ENCODE assay signal across 1 cellular context in the genomic region with DNA sequence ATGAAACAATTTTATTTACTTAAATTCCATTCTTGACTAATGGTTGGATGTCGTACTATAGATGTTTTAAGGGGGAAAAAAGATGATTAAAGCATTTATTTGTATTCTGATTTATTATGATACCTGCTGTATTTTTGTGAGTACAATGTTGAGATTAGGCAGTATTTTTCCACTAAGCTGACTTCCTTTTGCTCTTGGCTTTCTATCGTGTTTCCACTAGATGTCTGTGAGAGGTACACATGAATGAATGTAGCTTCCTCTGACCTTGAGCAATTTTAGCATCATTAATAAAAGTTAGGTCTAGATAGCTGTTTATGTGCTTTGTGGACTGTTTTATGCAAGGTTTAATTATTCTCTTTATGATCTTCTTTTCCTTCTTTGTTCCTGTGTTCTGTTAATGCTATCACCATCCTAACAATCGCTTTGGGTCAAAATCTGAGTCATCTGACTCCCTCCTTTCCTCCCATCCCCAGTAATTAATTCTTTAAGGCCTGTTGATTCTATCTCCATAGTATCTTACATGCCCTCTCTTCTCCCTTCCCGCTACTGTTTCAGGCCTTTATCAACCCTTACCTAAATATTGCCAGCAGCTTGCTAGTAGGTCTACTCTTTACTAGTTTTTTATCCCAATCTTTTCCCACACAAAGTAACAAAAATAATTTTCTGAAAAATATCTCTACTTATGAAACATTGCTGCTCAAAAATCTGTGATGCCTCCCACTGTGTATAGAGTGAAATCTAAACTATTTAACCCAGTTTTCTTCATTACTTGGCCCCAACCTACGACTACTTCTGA.
TF ChIP-seq lines count a peak whose summit lies in the region.

No MANE protein-coding gene starts in this region.

TF ChIP-seq in K562, 482 proteins besides CTCF, POLR2A, EP300 and RAD21 (continued from another document and continues in another):
- TF ChIP-seq BRD9 (IDR thresholded peaks at IDR 0.05; ENCODE audit: low read depth, partially characterized antibody) (peak; percentile 10), RFX5 (IDR thresholded peaks at IDR 0.05; ENCODE audit: low read depth, low read length) (no peak), ZNF75A (CRISPR knock-in tag; IDR thresholded peaks at IDR 0.05) (0 out of 2 replicates have a peak, but pooled peaks have one; percentile 11), ELF1 (tag; IDR thresholded peaks at IDR 0.05) (no peak), NUFIP1 (IDR thresholded peaks at IDR 0.05; ENCODE audit: partially characterized antibody) (no peak), SOX6 (IDR thresholded peaks at IDR 0.05) (peak; percentile 79), KDM4B (IDR thresholded peaks at IDR 0.05; ENCODE audit: borderline replicate concordance in 2 of 2, low read depth in 1 of 2) (no peak), NR2F6 (CRISPR knock-in tag; IDR thresholded peaks at IDR 0.05) (no peak), ZBED1 (IDR thresholded peaks at IDR 0.05) (no peak), ZNF140 (CRISPR knock-in tag; IDR thresholded peaks at IDR 0.05) (no peak), CHD4 (IDR thresholded peaks at IDR 0.05; ENCODE audit: insufficient read depth, insufficient replicate concordance, low read depth, low read length, poor library complexity, severe bottlenecking) (no peak), SRSF3 (IDR thresholded peaks at IDR 0.05; ENCODE audit: insufficient read depth, low read length) (no peak), NFIC (IDR thresholded peaks at IDR 0.05) (no peak), RBFOX2 (IDR thresholded peaks at IDR 0.05; ENCODE audit: low read depth, low read length) (no peak), ZNF436 (CRISPR knock-in tag; IDR thresholded peaks at IDR 0.05) (no peak), ZNF316 (IDR thresholded peaks at IDR 0.05) (0 out of 2 replicates have a peak, but pooled peaks have one; percentile 26), ZNF780A (CRISPR knock-in tag; IDR thresholded peaks at IDR 0.05) (no peak), MAZ (CRISPR knock-in tag; conservative IDR thresholded peaks at IDR 0.05 in 1 of 2, IDR thresholded peaks at IDR 0.05 in 1 of 2) (no peak), HMG20B (CRISPR knock-in tag; IDR thresholded peaks at IDR 0.05) (no peak), ZNF830 (CRISPR knock-in tag; IDR thresholded peaks at IDR 0.05) (no peak), MCM2 (IDR thresholded peaks at IDR 0.05; ENCODE audit: low read depth) (no peak), ZNF121 (CRISPR knock-in tag; conservative IDR thresholded peaks at IDR 0.05) (no peak), JUND (IDR thresholded peaks at IDR 0.05; ENCODE audit: borderline replicate concordance, low read depth, low read length) (peak; percentile 77; the same call in 1 of the 2 replicates), JUND (tag; IDR thresholded peaks at IDR 0.05; ENCODE audit: borderline replicate concordance, low read depth, low read length) (no peak; the same call in 2 of the 3 replicates), CXXC5 (CRISPR knock-in tag; IDR thresholded peaks at IDR 0.05) (no peak; the same call in 1 of the 2 replicates), ZNF644 (tag; IDR thresholded peaks at IDR 0.05; ENCODE audit: low read depth) (0 out of 2 replicates have a peak, but pooled peaks have one; percentile 38), SIN3B (IDR thresholded peaks at IDR 0.05; ENCODE audit: low read depth) (no peak), RBM22 (IDR thresholded peaks at IDR 0.05; ENCODE audit: low read depth, low read length, poor library complexity, severe bottlenecking) (no peak), ZNF507 (tag; conservative IDR thresholded peaks at IDR 0.05) (no peak), BACH1 (tag; IDR thresholded peaks at IDR 0.05) (no peak), MTA3 (IDR thresholded peaks at IDR 0.05; ENCODE audit: borderline replicate concordance) (no peak), CEBPB (tag; IDR thresholded peaks at IDR 0.05) (no peak)
- TF ChIP-seq, protein P1, sequence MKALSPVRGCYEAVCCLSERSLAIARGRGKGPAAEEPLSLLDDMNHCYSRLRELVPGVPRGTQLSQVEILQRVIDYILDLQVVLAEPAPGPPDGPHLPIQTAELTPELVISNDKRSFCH (CRISPR knock-in tag; IDR thresholded peaks at IDR 0.05): no peak
- TF ChIP-seq, protein P1 (tag; IDR thresholded peaks at IDR 0.05): 0 out of 2 replicates have a peak, but pooled peaks have one; percentile 7
- TF ChIP-seq, protein P2, sequence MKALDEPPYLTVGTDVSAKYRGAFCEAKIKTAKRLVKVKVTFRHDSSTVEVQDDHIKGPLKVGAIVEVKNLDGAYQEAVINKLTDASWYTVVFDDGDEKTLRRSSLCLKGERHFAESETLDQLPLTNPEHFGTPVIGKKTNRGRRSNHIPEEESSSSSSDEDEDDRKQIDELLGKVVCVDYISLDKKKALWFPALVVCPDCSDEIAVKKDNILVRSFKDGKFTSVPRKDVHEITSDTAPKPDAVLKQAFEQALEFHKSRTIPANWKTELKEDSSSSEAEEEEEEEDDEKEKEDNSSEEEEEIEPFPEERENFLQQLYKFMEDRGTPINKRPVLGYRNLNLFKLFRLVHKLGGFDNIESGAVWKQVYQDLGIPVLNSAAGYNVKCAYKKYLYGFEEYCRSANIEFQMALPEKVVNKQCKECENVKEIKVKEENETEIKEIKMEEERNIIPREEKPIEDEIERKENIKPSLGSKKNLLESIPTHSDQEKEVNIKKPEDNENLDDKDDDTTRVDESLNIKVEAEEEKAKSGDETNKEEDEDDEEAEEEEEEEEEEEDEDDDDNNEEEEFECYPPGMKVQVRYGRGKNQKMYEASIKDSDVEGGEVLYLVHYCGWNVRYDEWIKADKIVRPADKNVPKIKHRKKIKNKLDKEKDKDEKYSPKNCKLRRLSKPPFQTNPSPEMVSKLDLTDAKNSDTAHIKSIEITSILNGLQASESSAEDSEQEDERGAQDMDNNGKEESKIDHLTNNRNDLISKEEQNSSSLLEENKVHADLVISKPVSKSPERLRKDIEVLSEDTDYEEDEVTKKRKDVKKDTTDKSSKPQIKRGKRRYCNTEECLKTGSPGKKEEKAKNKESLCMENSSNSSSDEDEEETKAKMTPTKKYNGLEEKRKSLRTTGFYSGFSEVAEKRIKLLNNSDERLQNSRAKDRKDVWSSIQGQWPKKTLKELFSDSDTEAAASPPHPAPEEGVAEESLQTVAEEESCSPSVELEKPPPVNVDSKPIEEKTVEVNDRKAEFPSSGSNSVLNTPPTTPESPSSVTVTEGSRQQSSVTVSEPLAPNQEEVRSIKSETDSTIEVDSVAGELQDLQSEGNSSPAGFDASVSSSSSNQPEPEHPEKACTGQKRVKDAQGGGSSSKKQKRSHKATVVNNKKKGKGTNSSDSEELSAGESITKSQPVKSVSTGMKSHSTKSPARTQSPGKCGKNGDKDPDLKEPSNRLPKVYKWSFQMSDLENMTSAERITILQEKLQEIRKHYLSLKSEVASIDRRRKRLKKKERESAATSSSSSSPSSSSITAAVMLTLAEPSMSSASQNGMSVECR (CRISPR knock-in tag; IDR thresholded peaks at IDR 0.05): no peak
- TF ChIP-seq, protein P3, sequence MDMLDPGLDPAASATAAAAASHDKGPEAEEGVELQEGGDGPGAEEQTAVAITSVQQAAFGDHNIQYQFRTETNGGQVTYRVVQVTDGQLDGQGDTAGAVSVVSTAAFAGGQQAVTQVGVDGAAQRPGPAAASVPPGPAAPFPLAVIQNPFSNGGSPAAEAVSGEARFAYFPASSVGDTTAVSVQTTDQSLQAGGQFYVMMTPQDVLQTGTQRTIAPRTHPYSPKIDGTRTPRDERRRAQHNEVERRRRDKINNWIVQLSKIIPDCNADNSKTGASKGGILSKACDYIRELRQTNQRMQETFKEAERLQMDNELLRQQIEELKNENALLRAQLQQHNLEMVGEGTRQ (CRISPR knock-in tag; IDR thresholded peaks at IDR 0.05): no peak
- TF ChIP-seq, protein P4, sequence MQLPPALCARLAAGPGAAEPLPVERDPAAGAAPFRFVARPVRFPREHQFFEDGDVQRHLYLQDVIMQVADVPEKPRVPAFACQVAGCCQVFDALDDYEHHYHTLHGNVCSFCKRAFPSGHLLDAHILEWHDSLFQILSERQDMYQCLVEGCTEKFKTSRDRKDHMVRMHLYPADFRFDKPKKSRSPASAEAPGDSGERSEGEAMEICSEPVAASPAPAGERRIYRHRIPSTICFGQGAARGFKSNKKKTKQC (CRISPR knock-in tag; IDR thresholded peaks at IDR 0.05): no peak
- TF ChIP-seq, protein P5, sequence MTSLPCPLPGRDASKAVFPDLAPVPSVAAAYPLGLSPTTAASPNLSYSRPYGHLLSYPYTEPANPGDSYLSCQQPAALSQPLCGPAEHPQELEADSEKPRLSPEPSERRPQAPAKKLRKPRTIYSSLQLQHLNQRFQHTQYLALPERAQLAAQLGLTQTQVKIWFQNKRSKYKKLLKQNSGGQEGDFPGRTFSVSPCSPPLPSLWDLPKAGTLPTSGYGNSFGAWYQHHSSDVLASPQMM (CRISPR knock-in tag; IDR thresholded peaks at IDR 0.05): no peak
- TF ChIP-seq, protein P6, sequence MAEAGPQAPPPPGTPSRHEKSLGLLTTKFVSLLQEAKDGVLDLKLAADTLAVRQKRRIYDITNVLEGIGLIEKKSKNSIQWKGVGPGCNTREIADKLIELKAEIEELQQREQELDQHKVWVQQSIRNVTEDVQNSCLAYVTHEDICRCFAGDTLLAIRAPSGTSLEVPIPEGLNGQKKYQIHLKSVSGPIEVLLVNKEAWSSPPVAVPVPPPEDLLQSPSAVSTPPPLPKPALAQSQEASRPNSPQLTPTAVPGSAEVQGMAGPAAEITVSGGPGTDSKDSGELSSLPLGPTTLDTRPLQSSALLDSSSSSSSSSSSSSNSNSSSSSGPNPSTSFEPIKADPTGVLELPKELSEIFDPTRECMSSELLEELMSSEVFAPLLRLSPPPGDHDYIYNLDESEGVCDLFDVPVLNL (CRISPR knock-in tag; IDR thresholded peaks at IDR 0.05; ENCODE audit: low read depth): no peak
- TF ChIP-seq, protein P7, sequence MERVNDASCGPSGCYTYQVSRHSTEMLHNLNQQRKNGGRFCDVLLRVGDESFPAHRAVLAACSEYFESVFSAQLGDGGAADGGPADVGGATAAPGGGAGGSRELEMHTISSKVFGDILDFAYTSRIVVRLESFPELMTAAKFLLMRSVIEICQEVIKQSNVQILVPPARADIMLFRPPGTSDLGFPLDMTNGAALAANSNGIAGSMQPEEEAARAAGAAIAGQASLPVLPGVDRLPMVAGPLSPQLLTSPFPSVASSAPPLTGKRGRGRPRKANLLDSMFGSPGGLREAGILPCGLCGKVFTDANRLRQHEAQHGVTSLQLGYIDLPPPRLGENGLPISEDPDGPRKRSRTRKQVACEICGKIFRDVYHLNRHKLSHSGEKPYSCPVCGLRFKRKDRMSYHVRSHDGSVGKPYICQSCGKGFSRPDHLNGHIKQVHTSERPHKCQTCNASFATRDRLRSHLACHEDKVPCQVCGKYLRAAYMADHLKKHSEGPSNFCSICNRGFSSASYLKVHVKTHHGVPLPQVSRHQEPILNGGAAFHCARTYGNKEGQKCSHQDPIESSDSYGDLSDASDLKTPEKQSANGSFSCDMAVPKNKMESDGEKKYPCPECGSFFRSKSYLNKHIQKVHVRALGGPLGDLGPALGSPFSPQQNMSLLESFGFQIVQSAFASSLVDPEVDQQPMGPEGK (CRISPR knock-in tag; IDR thresholded peaks at IDR 0.05; ENCODE audit: borderline replicate concordance): no peak
- TF ChIP-seq, protein P8, sequence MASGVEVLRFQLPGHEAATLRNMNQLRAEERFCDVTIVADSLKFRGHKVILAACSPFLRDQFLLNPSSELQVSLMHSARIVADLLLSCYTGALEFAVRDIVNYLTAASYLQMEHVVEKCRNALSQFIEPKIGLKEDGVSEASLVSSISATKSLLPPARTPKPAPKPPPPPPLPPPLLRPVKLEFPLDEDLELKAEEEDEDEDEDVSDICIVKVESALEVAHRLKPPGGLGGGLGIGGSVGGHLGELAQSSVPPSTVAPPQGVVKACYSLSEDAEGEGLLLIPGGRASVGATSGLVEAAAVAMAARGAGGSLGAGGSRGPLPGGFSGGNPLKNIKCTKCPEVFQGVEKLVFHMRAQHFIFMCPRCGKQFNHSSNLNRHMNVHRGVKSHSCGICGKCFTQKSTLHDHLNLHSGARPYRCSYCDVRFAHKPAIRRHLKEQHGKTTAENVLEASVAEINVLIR (CRISPR knock-in tag; IDR thresholded peaks at IDR 0.05): no peak
- TF ChIP-seq, protein P9, sequence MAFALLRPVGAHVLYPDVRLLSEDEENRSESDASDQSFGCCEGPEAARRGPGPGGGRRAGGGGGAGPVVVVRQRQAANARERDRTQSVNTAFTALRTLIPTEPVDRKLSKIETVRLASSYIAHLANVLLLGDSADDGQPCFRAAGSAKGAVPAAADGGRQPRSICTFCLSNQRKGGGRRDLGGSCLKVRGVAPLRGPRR (CRISPR knock-in tag; IDR thresholded peaks at IDR 0.05): no peak
- TF ChIP-seq, protein P10, sequence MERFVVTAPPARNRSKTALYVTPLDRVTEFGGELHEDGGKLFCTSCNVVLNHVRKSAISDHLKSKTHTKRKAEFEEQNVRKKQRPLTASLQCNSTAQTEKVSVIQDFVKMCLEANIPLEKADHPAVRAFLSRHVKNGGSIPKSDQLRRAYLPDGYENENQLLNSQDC (CRISPR knock-in tag; IDR thresholded peaks at IDR 0.05): no peak
- TF ChIP-seq, protein P11, sequence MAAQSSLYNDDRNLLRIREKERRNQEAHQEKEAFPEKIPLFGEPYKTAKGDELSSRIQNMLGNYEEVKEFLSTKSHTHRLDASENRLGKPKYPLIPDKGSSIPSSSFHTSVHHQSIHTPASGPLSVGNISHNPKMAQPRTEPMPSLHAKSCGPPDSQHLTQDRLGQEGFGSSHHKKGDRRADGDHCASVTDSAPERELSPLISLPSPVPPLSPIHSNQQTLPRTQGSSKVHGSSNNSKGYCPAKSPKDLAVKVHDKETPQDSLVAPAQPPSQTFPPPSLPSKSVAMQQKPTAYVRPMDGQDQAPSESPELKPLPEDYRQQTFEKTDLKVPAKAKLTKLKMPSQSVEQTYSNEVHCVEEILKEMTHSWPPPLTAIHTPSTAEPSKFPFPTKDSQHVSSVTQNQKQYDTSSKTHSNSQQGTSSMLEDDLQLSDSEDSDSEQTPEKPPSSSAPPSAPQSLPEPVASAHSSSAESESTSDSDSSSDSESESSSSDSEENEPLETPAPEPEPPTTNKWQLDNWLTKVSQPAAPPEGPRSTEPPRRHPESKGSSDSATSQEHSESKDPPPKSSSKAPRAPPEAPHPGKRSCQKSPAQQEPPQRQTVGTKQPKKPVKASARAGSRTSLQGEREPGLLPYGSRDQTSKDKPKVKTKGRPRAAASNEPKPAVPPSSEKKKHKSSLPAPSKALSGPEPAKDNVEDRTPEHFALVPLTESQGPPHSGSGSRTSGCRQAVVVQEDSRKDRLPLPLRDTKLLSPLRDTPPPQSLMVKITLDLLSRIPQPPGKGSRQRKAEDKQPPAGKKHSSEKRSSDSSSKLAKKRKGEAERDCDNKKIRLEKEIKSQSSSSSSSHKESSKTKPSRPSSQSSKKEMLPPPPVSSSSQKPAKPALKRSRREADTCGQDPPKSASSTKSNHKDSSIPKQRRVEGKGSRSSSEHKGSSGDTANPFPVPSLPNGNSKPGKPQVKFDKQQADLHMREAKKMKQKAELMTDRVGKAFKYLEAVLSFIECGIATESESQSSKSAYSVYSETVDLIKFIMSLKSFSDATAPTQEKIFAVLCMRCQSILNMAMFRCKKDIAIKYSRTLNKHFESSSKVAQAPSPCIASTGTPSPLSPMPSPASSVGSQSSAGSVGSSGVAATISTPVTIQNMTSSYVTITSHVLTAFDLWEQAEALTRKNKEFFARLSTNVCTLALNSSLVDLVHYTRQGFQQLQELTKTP (IDR thresholded peaks at IDR 0.05; ENCODE audit: low read depth in 1 of 2, partially characterized antibody in 2 of 2): no peak
- TF ChIP-seq, protein P12, sequence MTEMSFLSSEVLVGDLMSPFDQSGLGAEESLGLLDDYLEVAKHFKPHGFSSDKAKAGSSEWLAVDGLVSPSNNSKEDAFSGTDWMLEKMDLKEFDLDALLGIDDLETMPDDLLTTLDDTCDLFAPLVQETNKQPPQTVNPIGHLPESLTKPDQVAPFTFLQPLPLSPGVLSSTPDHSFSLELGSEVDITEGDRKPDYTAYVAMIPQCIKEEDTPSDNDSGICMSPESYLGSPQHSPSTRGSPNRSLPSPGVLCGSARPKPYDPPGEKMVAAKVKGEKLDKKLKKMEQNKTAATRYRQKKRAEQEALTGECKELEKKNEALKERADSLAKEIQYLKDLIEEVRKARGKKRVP (CRISPR knock-in tag; IDR thresholded peaks at IDR 0.05): no peak
